In the genomic region with DNA sequence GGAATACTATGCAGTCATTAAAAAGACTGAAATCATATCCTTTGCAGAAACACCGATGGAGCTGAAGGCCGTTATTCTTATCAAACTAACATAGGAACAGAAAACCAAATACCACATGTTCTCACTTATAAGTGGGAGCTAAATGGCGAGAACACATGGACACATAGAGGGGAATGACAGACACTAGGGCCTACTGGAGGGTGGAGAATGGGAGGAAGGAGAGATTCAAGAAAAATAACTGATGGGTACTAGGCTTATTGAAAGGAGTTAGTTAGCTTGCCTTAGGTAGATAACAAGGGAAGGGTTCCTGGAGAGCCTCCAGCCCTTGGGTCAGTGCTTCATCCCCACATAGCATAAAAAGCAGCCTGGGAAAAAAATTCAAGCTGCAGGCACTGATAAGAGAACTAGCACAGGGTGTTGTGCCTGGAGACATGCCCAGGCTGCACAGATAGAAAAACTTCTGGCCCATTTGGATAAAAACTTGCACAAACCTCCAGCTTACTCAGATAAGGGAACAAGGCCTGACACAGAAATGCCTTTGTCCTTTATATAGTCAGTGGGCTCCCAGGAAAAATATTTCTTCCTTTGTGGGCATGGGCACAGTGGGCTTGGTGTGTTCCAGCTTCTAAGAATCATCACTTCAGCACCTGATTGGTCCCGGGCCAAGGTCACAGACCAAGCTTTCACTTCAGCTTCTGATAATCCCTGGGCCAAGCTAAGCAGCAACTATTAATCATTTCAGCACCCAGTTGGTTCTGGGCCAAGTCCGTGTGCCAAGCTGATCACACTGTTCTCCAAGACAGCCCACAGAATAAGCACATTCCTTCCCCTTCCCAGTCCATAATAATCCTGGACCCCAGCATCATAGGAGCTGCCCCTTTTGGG, we compare ENCODE assay signal across 21 cellular contexts. TPM values are rescaled to one million over a fixed set of nuclear protein-coding genes. Genes with fewer than 3 reads are reported as not detected.
A peak's percentile ranks its signal among the peaks of the same experiment; 100 is the strongest.
DNase-seq lines count a peak whose midpoint lies in the region; ATAC-seq, FAIRE-seq and TF ChIP-seq lines count a peak whose summit lies in the region.
"Had no signal": no experiment of that assay in that cellular context is flagged by ENCODE, and none has a peak within 500 bp of the region (broad histone marks: within the 10 kb centered on the region; RNA-seq: fewer than 3 reads in every experiment).

No MANE protein-coding gene starts in this region.

- no peak for TF ChIP-seq POLR2A in right lobe of liver (IDR thresholded peaks at IDR 0.05)

- H3K4me3 ChIP-seq in heart right ventricle (no peak overlapping the region), right lobe of liver (no peak overlapping the region), tibial artery (no peak overlapping the region)
- H3K4me3 ChIP-seq: GM12878, SJCRH30 had no signal

- DNase-seq in HUDEP-2 (lab: John Stamatoyannopoulos, UW; ENCODE audit: unreplicated experiment in 76 of 76): peak in 55 of 76 experiments; percentile 0 to 89 (median 14)
- peak; percentile 0 for DNase-seq in amniotic epithelial cell (ENCODE audit: low read depth)
- peak; percentile 45 to 50 for DNase-seq in heart right ventricle
- DNase-seq in right lobe of liver: peak in 2 of 3 donors; percentile 64 to 73
- no peak for DNase-seq in tibial artery
- no peak for DNase-seq in urothelium cell line (ENCODE audit: low spot score)
- no peak for DNase-seq in stimulated activated CD4-positive, alpha-beta T cell treated with anti-CD3 and anti-CD28 coated beads, Interleukin-2, amount 100 ng/mL, for 48 hours
- DNase-seq: C1 segment of cervical spinal cord; GDM1; HFFc6; IMR-90; Kasumi-1; NCI-H1105; NCI-H1694 treated with DMSO at 0.1 percent for 48 hours; NCI-H69; NK-92 treated with Interleukin-12 subunit alpha and Interleukin-12 subunit beta, amount 100 ng/mL, for 24 hours; RPMI8226; SJCRH30 had no signal

- TF ChIP-seq CTCF in heart right ventricle (IDR thresholded peaks at IDR 0.05): no peak
- TF ChIP-seq CTCF in right lobe of liver (IDR thresholded peaks at IDR 0.05): no peak
- no peak for TF ChIP-seq CTCF in tibial artery (IDR thresholded peaks at IDR 0.05)

- 21 to 30% methylated on average over 5 of the region's 5 CpGs for WGBS in heart right ventricle, 2 donors
- 46% methylated on average over 5 of the region's 5 CpGs for WGBS in right lobe of liver (ENCODE audit: insufficient coverage, low coverage, low lambda C conversion rate, missing lambda C conversion rate)

- peak overlapping the region in 3 of 10 donors; percentile 22 to 31 (median 30) for H3K27ac ChIP-seq in heart right ventricle
- H3K27ac ChIP-seq in right lobe of liver: peak overlapping the region in 2 of 3 donors; percentile 0 to 11
- no peak overlapping the region for H3K27ac ChIP-seq in tibial artery
- H3K27ac ChIP-seq: SJCRH30 had no signal

- H3K27me3 ChIP-seq in heart right ventricle (peaks cover 0 to 6% (median 0%) of the 10 kb centered on the region in 7 donors), right lobe of liver (no peaks in the 10 kb centered on the region), tibial artery (no peaks in the 10 kb centered on the region)
- H3K27me3 ChIP-seq: SJCRH30 had no signal

- H3K9me3 ChIP-seq in heart right ventricle: peaks cover 0 to 19% (median 0%) of the 10 kb centered on the region in 11 donors
- H3K9me3 ChIP-seq in right lobe of liver: no peaks in the 10 kb centered on the region
- H3K9me3 ChIP-seq in tibial artery: no peaks in the 10 kb centered on the region
- H3K9me3 ChIP-seq: SJCRH30 had no signal

- FAIRE-seq in urothelium cell line (lab: Jason Lieb, UNC): no peak
- FAIRE-seq: GM12878 had no signal

- H3K4me1 ChIP-seq in heart right ventricle (peaks cover 0 to 3% (median 0%) of the 10 kb centered on the region in 9 donors), right lobe of liver (no peaks in the 10 kb centered on the region), tibial artery (no peaks in the 10 kb centered on the region)
- H3K4me1 ChIP-seq: SJCRH30 had no signal

- H3K36me3 ChIP-seq in heart right ventricle (no peaks in the 10 kb centered on the region), right lobe of liver (no peaks in the 10 kb centered on the region), tibial artery (no peaks in the 10 kb centered on the region)
- H3K36me3 ChIP-seq: SJCRH30 had no signal

- peak; percentile 58 to 95 (median 80) for ATAC-seq in heart right ventricle
- peak; percentile 72 to 90 (median 80) for ATAC-seq in right lobe of liver
- no peak for ATAC-seq in GM21360 (IDR thresholded peaks at IDR 0.05; ENCODE audit: unreplicated experiment)
- ATAC-seq: GM12878 had no signal

- intact Hi-C loops in heart right ventricle (cut with DNase I): no loop called here
- intact Hi-C loops in right lobe of liver (cut with DNase I): no loop called here
- intact Hi-C loops in tibial artery (cut with DNase I; ENCODE audit: low total_unique reads): no loop called here

RNA-seq across cellular contexts. Expression of gene PWWP3B, which starts 23.1 kb away (rescaled TPM):
- total RNA-seq in heart right ventricle: 10 to 100 TPM in 7 of 10 donors, 1 to 10 TPM in 3; 3.3 to 24.1 (median 11.8) TPM
- polyA plus RNA-seq in heart right ventricle: 1 to 10 TPM in 1 of 2 donors, under 1 TPM in 1; 0.96 to 2.9 TPM
- total RNA-seq in right lobe of liver: 1 to 10 TPM in 3 of 6 experiments, under 1 TPM in 3; 0.49 to 2.9 (median 1.5) TPM
- total RNA-seq: A673, GM12878, HFFc6, IMR-90 had no signal
- polyA plus RNA-seq: IMR-90 had no signal

Comparison
In these comparisons a context has a peak if more than half of its experiments do, and no peak if none do; other contexts are left out.
1. DNase-seq: peak in HUDEP-2 (55 of 76), amniotic epithelial cell (single experiment), heart right ventricle (2 of 2) and right lobe of liver (2 of 3); none in tibial artery (0 of 2), urothelium cell line (single experiment) and stimulated activated CD4-positive, alpha-beta T cell treated with anti-CD3 and anti-CD28 coated beads, Interleukin-2, amount 100 ng/mL, for 48 hours (0 of 2).
2. H3K27ac ChIP-seq: peak in right lobe of liver (2 of 3); none in tibial artery (0 of 2).